ENCODE assay signal across 8 cellular contexts in genomic region chr3:49021213-49021812, GRCh38. TPM values are rescaled to one million over a fixed set of nuclear protein-coding genes. Genes with fewer than 3 reads are reported as not detected.
A peak's percentile ranks its signal among the peaks of the same experiment; 100 is the strongest.
DNase-seq lines count a peak whose midpoint lies in the region; ATAC-seq, FAIRE-seq and TF ChIP-seq lines count a peak whose summit lies in the region.

No MANE protein-coding gene starts in this region.

- dilution Hi-C loops in endothelial cell of umbilical vein (cut with MboI; ENCODE audit: extremely low pct_ligation_motif_present, low sequenced_read_pairs): no loop called here

- H3K36me3 ChIP-seq in OCI-LY1 (ENCODE audit: insufficient read depth, low read length): peaks cover 35% of the 10 kb centered on the region
- peaks cover 10 to 27% of the 10 kb centered on the region in 2 experiments for H3K36me3 ChIP-seq in endothelial cell of umbilical vein (ENCODE audit: control insufficient read depth in 2 of 2, extremely low read depth in 1 of 2, insufficient read depth in 2 of 2, low read length in 2 of 2)

- peak; percentile 99 for DNase-seq in DMS 273 (lab: John Stamatoyannopoulos, UW; ENCODE audit: unreplicated experiment)
- DNase-seq in HuH-7 (ENCODE audit: low spot score): peak; percentile 96
- peak; percentile 99 for DNase-seq in activated T-cell treated with anti-CD3 and anti-CD28 coated beads for 1 hour (ENCODE audit: low read depth)
- DNase-seq in endothelial cell of umbilical vein (ENCODE audit: low read depth, low spot score): peak; percentile 98
- peak; percentile 96 for DNase-seq in middle frontal gyrus (ENCODE audit: extremely low spot score, low spot score)
- DNase-seq in stimulated activated CD8-positive, alpha-beta memory T cell treated with anti-CD3 and anti-CD28 coated beads, Interleukin-2, amount 100 ng/mL, for 1 hour (ENCODE audit: low read depth in 2 of 2): peak; percentile 98

- 0 out of 2 replicates have a peak, but pooled peaks cover 8% of the 10 kb centered on the region for H3F3A ChIP-seq in OCI-LY1 (ENCODE audit: insufficient read depth, low read length)

- peak; percentile 100 for TF ChIP-seq POLR2A in endothelial cell of umbilical vein (IDR thresholded peaks at IDR 0.05; ENCODE audit: low read depth, low read length)

- POLR2A ChIA-PET in endothelial cell of umbilical vein (lab: Charles Lee): interaction anchor here (0.5 to 3.8 kb wide), 16 partner anchors 8 to 384 kb away, joined by 3 to 19 read pairs (median 5); partner anchors contain the start of genes ARIH2, IMPDH2, P4HTM and QRICH1

- H3K4me1 ChIP-seq in OCI-LY1 (ENCODE audit: insufficient read depth, low read length, severe bottlenecking): peaks cover 57% of the 10 kb centered on the region
- H3K4me1 ChIP-seq in endothelial cell of umbilical vein (ENCODE audit: control insufficient read depth, extremely low read depth, insufficient read depth, low read length): peaks cover 31% of the 10 kb centered on the region

- BruUV-seq in endothelial cell of umbilical vein (replicated peaks; lab: Mats Ljungman, UMichigan): no TSS peak

- H3K4me3 ChIP-seq in OCI-LY1 (ENCODE audit: low read depth, low read length, poor library complexity, severe bottlenecking): peak overlapping the region; percentile 95
- peak overlapping the region; percentile 56 to 59 (median 57) for H3K4me3 ChIP-seq in endothelial cell of umbilical vein (replicated peaks in 1 of 3; ENCODE audit: insufficient read depth in 1 of 3, low read depth in 1 of 3, low read length in 3 of 3)

- H3K9me3 ChIP-seq in OCI-LY1 (ENCODE audit: low read length) (no peaks in the 10 kb centered on the region), endothelial cell of umbilical vein (replicated peaks; ENCODE audit: control insufficient read depth, insufficient read depth, low read length) (no peaks in the 10 kb centered on the region)

- no peaks in the 10 kb centered on the region for H3K9me2 ChIP-seq in OCI-LY1 (ENCODE audit: low read depth, low read length)

- H3K4me2 ChIP-seq in OCI-LY1 (ENCODE audit: low read length) (peak overlapping the region; percentile 98), endothelial cell of umbilical vein (ENCODE audit: insufficient read depth, low read length) (peak overlapping the region; percentile 54)

- peak; percentile 96 for FAIRE-seq in endothelial cell of umbilical vein (lab: Jason Lieb, UNC)

- H3K9ac ChIP-seq in OCI-LY1 (ENCODE audit: low read length): peak overlapping the region; percentile 95
- H3K9ac ChIP-seq in endothelial cell of umbilical vein (replicated peaks; ENCODE audit: extremely low read depth, insufficient read depth, low read length): peak overlapping the region; percentile 96

- intact Hi-C loops in endothelial cell of umbilical vein (cut with micrococcal nuclease): loop anchor here (1.0 kb wide), 3 partner anchors 14 to 73 kb away; partner anchors contain the start of genes QRICH1 and WDR6

- CTCF ChIA-PET in endothelial cell of umbilical vein (lab: Charles Lee): interaction anchor here (1.0 to 8.3 kb wide), 10 partner anchors 9 to 390 kb away, joined by 3 to 127 read pairs (median 6); partner anchors contain the start of genes P4HTM, QRICH1, RHOA and WDR6

- H4K20me1 ChIP-seq in OCI-LY1 (ENCODE audit: insufficient read depth, low read length) (no peaks in the 10 kb centered on the region), endothelial cell of umbilical vein (replicated peaks; ENCODE audit: control insufficient read depth, extremely low read depth, insufficient read depth, low read length) (no peaks in the 10 kb centered on the region)

- no peak overlapping the region for H2AFZ ChIP-seq in OCI-LY1 (ENCODE audit: low read length)
- H2AFZ ChIP-seq in endothelial cell of umbilical vein (ENCODE audit: low read depth, low read length): peak overlapping the region; percentile 63

- H3K79me2 ChIP-seq in OCI-LY1 (ENCODE audit: insufficient read depth, low read length): peaks cover 13% of the 10 kb centered on the region; the same call in 1 of the 2 replicates
- peaks cover 33% of the 10 kb centered on the region for H3K79me2 ChIP-seq in endothelial cell of umbilical vein (ENCODE audit: control insufficient read depth, insufficient read depth, low read length)

- no peaks in the 10 kb centered on the region for H3K27me3 ChIP-seq in OCI-LY1 (ENCODE audit: insufficient read depth, low read length)
- H3K27me3 ChIP-seq in endothelial cell of umbilical vein (ENCODE audit: control insufficient read depth in 2 of 2, insufficient read depth in 2 of 2, low read length in 2 of 2): no peaks in the 10 kb centered on the region

- peak; percentile 40 for ATAC-seq in GM21526 (IDR thresholded peaks at IDR 0.05; ENCODE audit: low FRiP score, unreplicated experiment)

- H3K27ac ChIP-seq in OCI-LY1 (ENCODE audit: low read depth, low read length, poor library complexity, severe bottlenecking) (peak overlapping the region; percentile 96), endothelial cell of umbilical vein (ENCODE audit: insufficient read depth, low read depth, low read length) (peak overlapping the region; percentile 95)

- TF ChIP-seq CTCF in OCI-LY1 (IDR thresholded peaks at IDR 0.05; ENCODE audit: low read length): no peak
- no peak for TF ChIP-seq CTCF in endothelial cell of umbilical vein (IDR thresholded peaks at IDR 0.05; ENCODE audit: extremely low read depth in 1 of 2, insufficient read depth in 1 of 2, low read depth in 1 of 2, low read length in 2 of 2)

- H3K9me1 ChIP-seq in endothelial cell of umbilical vein (replicated peaks; ENCODE audit: control insufficient read depth, extremely low read depth, insufficient read depth, low read length): no peaks in the 10 kb centered on the region

TF ChIP-seq in endothelial cell of umbilical vein, 7 proteins besides CTCF, POLR2A, EP300 and RAD21 (continues in another document):
- TF ChIP-seq GATA2 (IDR thresholded peaks at IDR 0.05; ENCODE audit: insufficient read depth, insufficient read length, low read depth, low read length) (no peak), FOS (IDR thresholded peaks at IDR 0.05; ENCODE audit: borderline replicate concordance, insufficient read depth, low read length) (no peak), MAX (IDR thresholded peaks at IDR 0.05; ENCODE audit: insufficient read depth, insufficient read length) (peak; percentile 23), POLR2AphosphoS5 (IDR thresholded peaks at IDR 0.05; ENCODE audit: insufficient read depth, low read depth, low read length) (peak; percentile 99), MYC (IDR thresholded peaks at IDR 0.05; ENCODE audit: low read depth, low read length) (no peak), EZH2 (IDR thresholded peaks at IDR 0.05; ENCODE audit: borderline replicate concordance, low read depth, low read length, severe bottlenecking) (no peak)

RNA-seq across cellular contexts. Expression of gene NDUFAF3, which starts 0.6 kb away (rescaled TPM):
- 74.5 and 91.1 TPM in 2 replicates for total RNA-seq in endothelial cell of umbilical vein
- 91.4 and 140 TPM in 2 replicates for polyA plus RNA-seq in endothelial cell of umbilical vein
- 67.9 and 83.8 TPM in 2 replicates for polyA plus RNA-seq in endothelial cell of umbilical vein (2011; cell fraction: cytosol; rRNA removed)
- polyA plus RNA-seq in endothelial cell of umbilical vein (2011; cell fraction: nucleus; rRNA removed): 28.7 and 33.7 TPM in 2 replicates
- polyA plus RNA-seq in endothelial cell of umbilical vein (2012): 74.2 and 75.4 TPM in 2 replicates
- polyA minus RNA-seq in endothelial cell of umbilical vein: 54.4 and 55.5 TPM in 2 replicates
- 94.3 TPM for polyA minus RNA-seq in endothelial cell of umbilical vein (2011; cell fraction: cytosol; rRNA and poly(A)+ RNA removed)
- 26.0 and 38.9 TPM in 2 replicates for polyA minus RNA-seq in endothelial cell of umbilical vein (2011; cell fraction: nucleus; rRNA and poly(A)+ RNA removed)

RNA-seq across cellular contexts. Expression of gene DALRD3, which starts 2.9 kb away (rescaled TPM):
- total RNA-seq in endothelial cell of umbilical vein: 20.4 and 22.7 TPM in 2 replicates
- polyA plus RNA-seq in endothelial cell of umbilical vein: 60.8 and 66.0 TPM in 2 replicates
- polyA plus RNA-seq in endothelial cell of umbilical vein (2011; cell fraction: cytosol; rRNA removed): 27.6 and 33.5 TPM in 2 replicates
- polyA plus RNA-seq in endothelial cell of umbilical vein (2011; cell fraction: nucleus; rRNA removed): 94.8 and 97.8 TPM in 2 replicates
- 16.1 and 17.5 TPM in 2 replicates for polyA plus RNA-seq in endothelial cell of umbilical vein (2012)
- 51.4 and 57.0 TPM in 2 replicates for polyA minus RNA-seq in endothelial cell of umbilical vein
- 23.5 TPM for polyA minus RNA-seq in endothelial cell of umbilical vein (2011; cell fraction: cytosol; rRNA and poly(A)+ RNA removed)
- 14.4 and 17.6 TPM in 2 replicates for polyA minus RNA-seq in endothelial cell of umbilical vein (2011; cell fraction: nucleus; rRNA and poly(A)+ RNA removed)

RNA-seq across cellular contexts. Expression of gene IMPDH2, which starts 7.9 kb away (rescaled TPM):
- 189 and 195 TPM in 2 replicates for total RNA-seq in endothelial cell of umbilical vein
- 134 and 167 TPM in 2 replicates for polyA plus RNA-seq in endothelial cell of umbilical vein
- 202 and 221 TPM in 2 replicates for polyA plus RNA-seq in endothelial cell of umbilical vein (2011; cell fraction: cytosol; rRNA removed)
- 255 and 269 TPM in 2 replicates for polyA plus RNA-seq in endothelial cell of umbilical vein (2011; cell fraction: nucleus; rRNA removed)
- polyA plus RNA-seq in endothelial cell of umbilical vein (2012): 194 and 239 TPM in 2 replicates
- polyA minus RNA-seq in endothelial cell of umbilical vein: 350 and 383 TPM in 2 replicates
- 325 TPM for polyA minus RNA-seq in endothelial cell of umbilical vein (2011; cell fraction: cytosol; rRNA and poly(A)+ RNA removed)
- 82.4 and 114 TPM in 2 replicates for polyA minus RNA-seq in endothelial cell of umbilical vein (2011; cell fraction: nucleus; rRNA and poly(A)+ RNA removed)

RNA-seq across cellular contexts. Expression of gene WDR6, which starts 14.1 kb away (rescaled TPM):
- total RNA-seq in endothelial cell of umbilical vein: 161 and 192 TPM in 2 replicates
- 319 and 337 TPM in 2 replicates for polyA plus RNA-seq in endothelial cell of umbilical vein
- polyA plus RNA-seq in endothelial cell of umbilical vein (2011; cell fraction: cytosol; rRNA removed): 116 and 132 TPM in 2 replicates
- polyA plus RNA-seq in endothelial cell of umbilical vein (2011; cell fraction: nucleus; rRNA removed): 987 and 1,038 TPM in 2 replicates
- polyA plus RNA-seq in endothelial cell of umbilical vein (2012): 109 and 131 TPM in 2 replicates
- polyA minus RNA-seq in endothelial cell of umbilical vein: 292 and 353 TPM in 2 replicates
- polyA minus RNA-seq in endothelial cell of umbilical vein (2011; cell fraction: cytosol; rRNA and poly(A)+ RNA removed): 51.5 TPM
- polyA minus RNA-seq in endothelial cell of umbilical vein (2011; cell fraction: nucleus; rRNA and poly(A)+ RNA removed): 147 and 154 TPM in 2 replicates

RNA-seq across cellular contexts. Expression of gene P4HTM, which starts 31.3 kb away (rescaled TPM):
- total RNA-seq in endothelial cell of umbilical vein: 23.0 and 26.9 TPM in 2 replicates
- polyA plus RNA-seq in endothelial cell of umbilical vein: 32.7 and 37.9 TPM in 2 replicates
- 17.3 and 24.1 TPM in 2 replicates for polyA plus RNA-seq in endothelial cell of umbilical vein (2011; cell fraction: cytosol; rRNA removed)
- polyA plus RNA-seq in endothelial cell of umbilical vein (2011; cell fraction: nucleus; rRNA removed): 92.9 and 98.1 TPM in 2 replicates
- polyA plus RNA-seq in endothelial cell of umbilical vein (2012): 10.7 and 13.5 TPM in 2 replicates
- polyA minus RNA-seq in endothelial cell of umbilical vein: 24.2 and 26.3 TPM in 2 replicates
- polyA minus RNA-seq in endothelial cell of umbilical vein (2011; cell fraction: cytosol; rRNA and poly(A)+ RNA removed): 48.4 TPM
- polyA minus RNA-seq in endothelial cell of umbilical vein (2011; cell fraction: nucleus; rRNA and poly(A)+ RNA removed): 28.8 and 28.9 TPM in 2 replicates

Comparison
In these comparisons a context has a peak if more than half of its experiments do, and no peak if none do; other contexts are left out.
1. Peak in every context shown above with its lines: DNase-seq, ATAC-seq, H3K4me3 ChIP-seq and H3K27ac ChIP-seq.